ENCODE assay signal across 16 cellular contexts in genomic region chr7:155213385-155213784, GRCh38.
DNase-seq lines count a peak whose midpoint lies in the region; ATAC-seq and TF ChIP-seq lines count a peak whose summit lies in the region.
"Had no signal": no experiment of that assay in that cellular context is flagged by ENCODE, and none has a peak within 500 bp of the region (broad histone marks: within the 10 kb centered on the region; RNA-seq: fewer than 3 reads in every experiment).

No MANE protein-coding gene starts in this region.

- peaks cover 3% of the 10 kb centered on the region for H3K9me3 Mint-ChIP-seq in natural killer cell treated with Interleukin-12 subunit alpha and Interleukin-12 subunit beta and Interleukin-15 and Interleukin-18, amount 100 ng/mL, for 72 hours
- H3K9me3 Mint-ChIP-seq: activated B cell treated with CpG ODN at 0.5 μM for 24 hours; activated T-cell treated with anti-CD3 and anti-CD28 coated beads, Interleukin-2, amount 50 U/mL, for 24 hours; CD4-positive, alpha-beta memory T cell had no signal

- no peaks in the 10 kb centered on the region for H3K36me3 Mint-ChIP-seq in natural killer cell treated with Interleukin-12 subunit alpha and Interleukin-12 subunit beta and Interleukin-15 and Interleukin-18, amount 100 ng/mL, for 72 hours
- H3K36me3 Mint-ChIP-seq: CD4-positive, alpha-beta memory T cell; stimulated activated memory B cell treated with anti-CD40 and anti-IgM and Interleukin-4, amounts not matched to agents 10 μg/mL and 1 μg/mL and 100 μg/mL, for 72 hours had no signal

- H4K20me1 ChIP-seq in osteoblast (ENCODE audit: insufficient read depth, low read length): no peaks in the 10 kb centered on the region

- H3K4me3 ChIP-seq in osteoblast (ENCODE audit: insufficient read depth, low read length): no peak overlapping the region
- H3K4me3 ChIP-seq: mucosa of descending colon had no signal

- no peaks in the 10 kb centered on the region for H3K9me3 ChIP-seq in osteoblast (ENCODE audit: low read depth, low read length)
- H3K9me3 ChIP-seq: gastrocnemius medialis, mucosa of descending colon had no signal

- peak; percentile 89 for DNase-seq in Daoy (ENCODE audit: low read depth)
- DNase-seq in NCI-H69 (lab: John Stamatoyannopoulos, UW): peak; percentile 14
- DNase-seq in dermis microvascular lymphatic vessel endothelial cell (ENCODE audit: low read depth in 2 of 2): peak; percentile 26 to 85
- DNase-seq in osteoblast (ENCODE audit: insufficient read length, low spot score, missing footprints): peak; percentile 96
- DNase-seq in DMS 273 treated with DMSO at 0.1 percent for 48 hours (lab: John Stamatoyannopoulos, UW): no peak
- no peak for DNase-seq in natural killer cell treated with Interleukin-12 subunit alpha and Interleukin-12 subunit beta and Interleukin-15 and Interleukin-18, amount 100 ng/mL, for 72 hours (ENCODE audit: low spot score)
- DNase-seq in NCI-H345 (lab: John Stamatoyannopoulos, UW): no peak
- DNase-seq: activated B cell treated with CpG ODN at 0.5 μM for 24 hours; activated T-cell treated with anti-CD3 and anti-CD28 coated beads, Interleukin-2, amount 50 U/mL, for 24 hours; CD4-positive, alpha-beta memory T cell; gastrocnemius medialis; GF-D8; mucosa of descending colon; stimulated activated CD4-positive, alpha-beta T cell treated with anti-CD3 and anti-CD28 coated beads, Interleukin-2, amount 100 ng/mL, for 24 hours had no signal

- peak overlapping the region in 1 of 2 donors; percentile 35 for H3K27ac Mint-ChIP-seq in natural killer cell treated with Interleukin-12 subunit alpha and Interleukin-12 subunit beta and Interleukin-15 and Interleukin-18, amount 100 ng/mL, for 72 hours
- H3K27ac Mint-ChIP-seq: activated B cell treated with CpG ODN at 0.5 μM for 24 hours; CD4-positive, alpha-beta memory T cell; stimulated activated memory B cell treated with anti-CD40 and anti-IgM and Interleukin-4, amounts not matched to agents 10 μg/mL and 1 μg/mL and 100 μg/mL, for 72 hours had no signal

- no peak for TF ChIP-seq CTCF in osteoblast (IDR thresholded peaks at IDR 0.05; ENCODE audit: extremely low read depth, low read depth, low read length)

- H3K4me1 ChIP-seq in osteoblast (ENCODE audit: insufficient read depth, low read length): peaks cover 40% of the 10 kb centered on the region

- H3K27me3 Mint-ChIP-seq in natural killer cell treated with Interleukin-12 subunit alpha and Interleukin-12 subunit beta and Interleukin-15 and Interleukin-18, amount 100 ng/mL, for 72 hours: peaks cover 0 to 10% of the 10 kb centered on the region in 2 donors
- H3K27me3 Mint-ChIP-seq: activated B cell treated with CpG ODN at 0.5 μM for 24 hours had no signal

- no peaks in the 10 kb centered on the region for H3K79me2 ChIP-seq in osteoblast (ENCODE audit: insufficient read depth, low read length)

- H3K27me3 ChIP-seq in osteoblast (ENCODE audit: insufficient read depth, low read length): no peaks in the 10 kb centered on the region

- H3K27ac ChIP-seq in osteoblast (ENCODE audit: low read depth, low read length): peak overlapping the region; percentile 82
- H3K27ac ChIP-seq: gastrocnemius medialis had no signal

- H2AFZ ChIP-seq in osteoblast (ENCODE audit: low read length): peak overlapping the region; percentile 60

- peaks cover 7 to 9% of the 10 kb centered on the region in 2 donors for H3K4me1 Mint-ChIP-seq in natural killer cell treated with Interleukin-12 subunit alpha and Interleukin-12 subunit beta and Interleukin-15 and Interleukin-18, amount 100 ng/mL, for 72 hours (ENCODE audit: low read depth in 2 of 2)
- H3K4me1 Mint-ChIP-seq: activated B cell treated with CpG ODN at 0.5 μM for 24 hours; CD4-positive, alpha-beta memory T cell; stimulated activated memory B cell treated with anti-CD40 and anti-IgM and Interleukin-4, amounts not matched to agents 10 μg/mL and 1 μg/mL and 100 μg/mL, for 72 hours had no signal

- no peak overlapping the region for H3K4me3 Mint-ChIP-seq in natural killer cell treated with Interleukin-12 subunit alpha and Interleukin-12 subunit beta and Interleukin-15 and Interleukin-18, amount 100 ng/mL, for 72 hours
- H3K4me3 Mint-ChIP-seq: activated B cell treated with CpG ODN at 0.5 μM for 24 hours; activated T-cell treated with anti-CD3 and anti-CD28 coated beads, Interleukin-2, amount 50 U/mL, for 24 hours; CD4-positive, alpha-beta memory T cell; stimulated activated memory B cell treated with anti-CD40 and anti-IgM and Interleukin-4, amounts not matched to agents 10 μg/mL and 1 μg/mL and 100 μg/mL, for 72 hours had no signal

- no peaks in the 10 kb centered on the region for H3K36me3 ChIP-seq in osteoblast (ENCODE audit: insufficient read depth, low read length)
- H3K36me3 ChIP-seq: gastrocnemius medialis had no signal

- ATAC-seq in natural killer cell treated with Interleukin-12 subunit alpha and Interleukin-12 subunit beta and Interleukin-15 and Interleukin-18, amount 100 ng/mL, for 72 hours: no peak
- no peak for ATAC-seq in GM18502 (IDR thresholded peaks at IDR 0.05; ENCODE audit: poor library complexity, unreplicated experiment)
- ATAC-seq: gastrocnemius medialis; stimulated activated memory B cell treated with anti-CD40 and anti-IgM and Interleukin-4, amounts not matched to agents 10 μg/mL and 1 μg/mL and 100 μg/mL, for 72 hours had no signal

- H3K4me2 ChIP-seq in osteoblast (ENCODE audit: insufficient read depth, low read length): peak overlapping the region; percentile 80

Comparison
In these comparisons a context has a peak if more than half of its experiments do, and no peak if none do; other contexts are left out.
1. DNase-seq: peak in Daoy (single experiment), NCI-H69 (single experiment), dermis microvascular lymphatic vessel endothelial cell (2 of 2) and osteoblast (single experiment); none in DMS 273 treated with DMSO at 0.1 percent for 48 hours (single experiment), natural killer cell treated with Interleukin-12 subunit alpha and Interleukin-12 subunit beta and Interleukin-15 and Interleukin-18, amount 100 ng/mL, for 72 hours (single experiment) and NCI-H345 (single experiment).